ENCODE assay signal across 1 cellular context in genomic region chr4:152559641-152560040, GRCh38.
A peak's percentile ranks its signal among the peaks of the same experiment; 100 is the strongest.
TF ChIP-seq lines count a peak whose summit lies in the region.

No MANE protein-coding gene starts in this region.

TF ChIP-seq in GM12878, 131 proteins besides CTCF, POLR2A, EP300 and RAD21 (continued from another document and continues in another):
- peak; percentile 74; the same call in 1 of the 2 replicates for TF ChIP-seq ZNF687 (IDR thresholded peaks at IDR 0.05)
- peak; percentile 50; the same call in 1 of the 2 replicates for TF ChIP-seq RUNX3 (IDR thresholded peaks at IDR 0.05; ENCODE audit: low read length)
- TF ChIP-seq USF1 (IDR thresholded peaks at IDR 0.05; ENCODE audit: borderline replicate concordance, extremely low read length, insufficient read depth, low read depth, low read length) = no peak
- TF ChIP-seq ZZZ3 (IDR thresholded peaks at IDR 0.05; ENCODE audit: control insufficient read depth, insufficient read length, low read depth) = no peak
- TF ChIP-seq MEF2A (IDR thresholded peaks at IDR 0.05; ENCODE audit: insufficient read depth, low read depth, low read length) = peak; percentile 50; the same call in 1 of the 2 replicates
- no peak for TF ChIP-seq CREB1 (IDR thresholded peaks at IDR 0.05; ENCODE audit: low read depth)
- TF ChIP-seq RELA (IDR thresholded peaks at IDR 0.05; ENCODE audit: borderline replicate concordance, partially characterized antibody) = no peak
- no peak; the same call in 1 of the 2 replicates for TF ChIP-seq JUNB (IDR thresholded peaks at IDR 0.05)
- no peak for TF ChIP-seq TBL1XR1 (IDR thresholded peaks at IDR 0.05; ENCODE audit: low read depth, low read length)
- TF ChIP-seq NR2C1 (IDR thresholded peaks at IDR 0.05) = no peak
- TF ChIP-seq MLLT1 (IDR thresholded peaks at IDR 0.05) = 0 out of 2 replicates have a peak, but pooled peaks have one; percentile 35
- no peak for TF ChIP-seq SIN3A (IDR thresholded peaks at IDR 0.05; ENCODE audit: low read depth, low read length)
- no peak for TF ChIP-seq YY1 (IDR thresholded peaks at IDR 0.05; ENCODE audit: low read depth, low read length)
- no peak for TF ChIP-seq CBX5 (IDR thresholded peaks at IDR 0.05; ENCODE audit: low read depth)
- TF ChIP-seq MEF2B (IDR thresholded peaks at IDR 0.05; ENCODE audit: partially characterized antibody, poor library complexity, severe bottlenecking) = peak; percentile 68
- TF ChIP-seq SPI1 (IDR thresholded peaks at IDR 0.05; ENCODE audit: borderline replicate concordance, insufficient read depth, low read depth, low read length) = no peak
- TF ChIP-seq RB1 (IDR thresholded peaks at IDR 0.05; ENCODE audit: borderline replicate concordance) = no peak
- TF ChIP-seq SREBF2 (IDR thresholded peaks at IDR 0.05; ENCODE audit: low read length) = no peak
- no peak for TF ChIP-seq KLF5 (IDR thresholded peaks at IDR 0.05; ENCODE audit: partially characterized antibody)
- no peak for TF ChIP-seq ZBTB4 (CRISPR knock-in tag; IDR thresholded peaks at IDR 0.05)
- TF ChIP-seq CEBPZ (IDR thresholded peaks at IDR 0.05; ENCODE audit: low read depth, low read length) = no peak
- TF ChIP-seq NR2C2 (IDR thresholded peaks at IDR 0.05; ENCODE audit: borderline replicate concordance, control insufficient read depth, insufficient read length, low read depth) = no peak
- TF ChIP-seq TCF3 (IDR thresholded peaks at IDR 0.05; ENCODE audit: borderline replicate concordance, insufficient read depth, low read depth, low read length) = no peak
- no peak for TF ChIP-seq MTA2 (IDR thresholded peaks at IDR 0.05; ENCODE audit: low read depth)
- TF ChIP-seq ZNF274 (IDR thresholded peaks at IDR 0.05; ENCODE audit: insufficient read depth, insufficient read length) = no peak
- TF ChIP-seq ATF2 (IDR thresholded peaks at IDR 0.05; ENCODE audit: low read length) = peak; percentile 64
- TF ChIP-seq POLR2AphosphoS5 (IDR thresholded peaks at IDR 0.05; ENCODE audit: low read length) = no peak
- no peak for TF ChIP-seq JUND (IDR thresholded peaks at IDR 0.05; ENCODE audit: low read depth, low read length)
- no peak; the same call in 1 of the 2 replicates for TF ChIP-seq NFIC (IDR thresholded peaks at IDR 0.05; ENCODE audit: low read depth, low read length)
- no peak for TF ChIP-seq EGR1 (IDR thresholded peaks at IDR 0.05; ENCODE audit: borderline replicate concordance in 1 of 2, low read depth in 2 of 2, low read length in 2 of 2)
- peak; percentile 73 for TF ChIP-seq ATF7 (IDR thresholded peaks at IDR 0.05; ENCODE audit: low read depth)
- no peak for TF ChIP-seq SMAD5 (IDR thresholded peaks at IDR 0.05; ENCODE audit: low read depth)
- peak; percentile 18; the same call in 1 of the 2 replicates for TF ChIP-seq ZBTB40 (IDR thresholded peaks at IDR 0.05; ENCODE audit: borderline replicate concordance)
- no peak for TF ChIP-seq SMC3 (IDR thresholded peaks at IDR 0.05; ENCODE audit: borderline replicate concordance, low read length)
- TF ChIP-seq BCLAF1 (IDR thresholded peaks at IDR 0.05) = no peak
- no peak for TF ChIP-seq HDAC6 (IDR thresholded peaks at IDR 0.05; ENCODE audit: unreplicated experiment)
